In genomic region chr5:87268126-87268969, GRCh38 we compare ENCODE assay signal across 1 cellular context.
TF ChIP-seq lines count a peak whose summit lies in the region.

No MANE protein-coding gene starts in this region.

TF ChIP-seq in GM12878, 131 proteins besides CTCF, POLR2A, EP300 and RAD21 (continued from another document):
- TF ChIP-seq ZNF592 (IDR thresholded peaks at IDR 0.05) (no peak), MEF2B (IDR thresholded peaks at IDR 0.05; ENCODE audit: partially characterized antibody, poor library complexity, severe bottlenecking) (peak; percentile 36), SUPT20H (IDR thresholded peaks at IDR 0.05; ENCODE audit: borderline replicate concordance, control insufficient read depth, low read depth, low read length) (no peak), KAT2A (conservative IDR thresholded peaks at IDR 0.05; ENCODE audit: control insufficient read depth, low read depth, low read length) (no peak), E2F4 (IDR thresholded peaks at IDR 0.05; ENCODE audit: low read depth, low read length) (no peak), IKZF1 (conservative IDR thresholded peaks at IDR 0.05) (no peak), MEF2A (IDR thresholded peaks at IDR 0.05; ENCODE audit: insufficient read depth, low read depth, low read length) (no peak), REST (IDR thresholded peaks at IDR 0.05; ENCODE audit: low read depth, low read length) (no peak), BCL3 (IDR thresholded peaks at IDR 0.05; ENCODE audit: borderline replicate concordance, insufficient read depth, low read depth, low read length, poor library complexity, severe bottlenecking) (no peak), NFYA (IDR thresholded peaks at IDR 0.05; ENCODE audit: borderline replicate concordance, low read depth, low read length) (no peak), MXI1 (IDR thresholded peaks at IDR 0.05; ENCODE audit: low read depth, low read length) (peak; percentile 68; the same call in 1 of the 2 replicates), NR2F1 (conservative IDR thresholded peaks at IDR 0.05) (peak; percentile 83), ATF2 (IDR thresholded peaks at IDR 0.05; ENCODE audit: low read length) (no peak)
TF ChIP-seq in GM12878: peak in this region for 38.
